In genomic region chr10:15096661-15097010, GRCh38 we compare ENCODE assay signal across 8 cellular contexts. TPM values are rescaled to one million over a fixed set of nuclear protein-coding genes. Genes with fewer than 3 reads are reported as not detected.
DNase-seq lines count a peak whose midpoint lies in the region; ATAC-seq, FAIRE-seq and TF ChIP-seq lines count a peak whose summit lies in the region.

No MANE protein-coding gene starts in this region.

- peak overlapping the region; percentile 75 for H2AFZ ChIP-seq in OCI-LY1 (ENCODE audit: low read length)

- H3K4me1 ChIP-seq in OCI-LY1 (ENCODE audit: insufficient read depth, low read length, severe bottlenecking) (peaks cover 18% of the 10 kb centered on the region), pancreas (peaks cover 0 to 21% (median 16%) of the 10 kb centered on the region in 3 donors)

- H3F3A ChIP-seq in OCI-LY1 (ENCODE audit: insufficient read depth, low read length): no peaks in the 10 kb centered on the region

- H3K27ac ChIP-seq in C4-2B: peak overlapping the region; percentile 99
- H3K27ac ChIP-seq in OCI-LY1 (ENCODE audit: low read depth, low read length, poor library complexity, severe bottlenecking): peak overlapping the region; percentile 86
- peak overlapping the region; percentile 93 to 97 (median 96) for H3K27ac ChIP-seq in pancreas

- H3K36me3 ChIP-seq in OCI-LY1 (ENCODE audit: insufficient read depth, low read length) (peaks cover 9% of the 10 kb centered on the region; the same call in 1 of the 2 replicates), pancreas (no peaks in the 10 kb centered on the region)

- H3K4me3 ChIP-seq in OCI-LY1 (ENCODE audit: low read depth, low read length, poor library complexity, severe bottlenecking) (peak overlapping the region; percentile 80), epithelial cell of proximal tubule (ENCODE audit: low read depth, low read length) (peak overlapping the region; percentile 83), pancreas (peak overlapping the region; percentile 79 to 98 (median 93))

- H3K27me3 ChIP-seq in OCI-LY1 (ENCODE audit: insufficient read depth, low read length) (no peaks in the 10 kb centered on the region), pancreas (no peaks in the 10 kb centered on the region)

- intact Hi-C loops in pancreas (cut with DNase I): no loop called here

- H3K4me2 ChIP-seq in OCI-LY1 (ENCODE audit: low read length): peak overlapping the region; percentile 93

- H3K9ac ChIP-seq in OCI-LY1 (ENCODE audit: low read length): peak overlapping the region; percentile 84

- no peak for TF ChIP-seq CTCF in C4-2B (conservative IDR thresholded peaks at IDR 0.05)
- no peak for TF ChIP-seq CTCF in OCI-LY1 (IDR thresholded peaks at IDR 0.05; ENCODE audit: low read length)
- TF ChIP-seq CTCF in epithelial cell of proximal tubule (conservative IDR thresholded peaks at IDR 0.05; ENCODE audit: low read depth, low read length): no peak
- no peak for TF ChIP-seq CTCF in pancreas (IDR thresholded peaks at IDR 0.05)

- peaks cover 24% of the 10 kb centered on the region for H3K79me2 ChIP-seq in OCI-LY1 (ENCODE audit: insufficient read depth, low read length)

- H4K20me1 ChIP-seq in OCI-LY1 (ENCODE audit: insufficient read depth, low read length): no peaks in the 10 kb centered on the region

- FAIRE-seq in pancreas (lab: Jason Lieb, UNC): no peak

- no peaks in the 10 kb centered on the region for H3K9me2 ChIP-seq in OCI-LY1 (ENCODE audit: low read depth, low read length)

- WGBS in pancreas, 2 donors: 0% methylated on average over 11 of the region's 11 CpGs

- no peak for DNase-seq in epithelial cell of proximal tubule (ENCODE audit: low read depth)
- DNase-seq in pancreas: no peak
- DNase-seq in NOMO-1 treated with dmso at 0.1 percent for 144 hours (lab: John Stamatoyannopoulos, UW; ENCODE audit: unreplicated experiment): no peak
- no peak for DNase-seq in hepatic stellate cell (ENCODE audit: low spot score)
- no peak for DNase-seq in NCI-H2196 (lab: John Stamatoyannopoulos, UW; ENCODE audit: unreplicated experiment)

- ATAC-seq in GM21576 (IDR thresholded peaks at IDR 0.05; ENCODE audit: unreplicated experiment): peak; percentile 15
- ATAC-seq in pancreas: peak in 3 of 4 donors; percentile 5 to 35 (median 24)

- H3K9me3 ChIP-seq in OCI-LY1 (ENCODE audit: low read length) (no peaks in the 10 kb centered on the region), pancreas (no peaks in the 10 kb centered on the region)

RNA-seq across cellular contexts. Expression of gene RPP38, which starts 0.5 kb away (rescaled TPM):
- total RNA-seq in epithelial cell of proximal tubule (19.9 and 26.1 TPM in 2 replicates), pancreas (1 to 10 TPM; 4.0 to 8.5 (median 6.5) TPM)
- 10 to 100 TPM in 1 of 2 donors, 1 to 10 TPM in 1; 9.2 to 14.9 TPM for polyA plus RNA-seq in pancreas

RNA-seq across cellular contexts. Expression of gene ACBD7, which starts 8.1 kb away (rescaled TPM):
- total RNA-seq in epithelial cell of proximal tubule (1.2 and 1.6 TPM in 2 replicates), pancreas (under 1 TPM in 4 of 6 donors, not detected in 2; 0.13 to 0.59 (median 0.30) TPM)
- under 1 TPM in 1 of 2 donors, not detected in 1; 0.07 TPM for polyA plus RNA-seq in pancreas

RNA-seq across cellular contexts. Expression of gene OLAH, which starts 52.9 kb away (rescaled TPM):
- total RNA-seq in epithelial cell of proximal tubule: 1.5 and 4.3 TPM in 2 replicates
- total RNA-seq in pancreas: not detected
- polyA plus RNA-seq in pancreas: not detected
